9 cellular contexts compared by ENCODE assay signal in genomic region chr10:101013365-101013825, GRCh38. TPM values are rescaled to one million over a fixed set of nuclear protein-coding genes. Genes with fewer than 3 reads are reported as not detected.
DNase-seq lines count a peak whose midpoint lies in the region; ATAC-seq, FAIRE-seq and TF ChIP-seq lines count a peak whose summit lies in the region.
"Had no signal": no experiment of that assay in that cellular context is flagged by ENCODE, and none has a peak within 500 bp of the region (broad histone marks: within the 10 kb centered on the region; RNA-seq: fewer than 3 reads in every experiment).

No MANE protein-coding gene starts in this region.

- peak overlapping the region; percentile 35 for H3K27ac ChIP-seq in astrocyte (ENCODE audit: low read depth, low read length)
- H3K27ac ChIP-seq in lower lobe of right lung, result peak overlapping the region; percentile 33
- H3K27ac ChIP-seq in tibial artery, result peak overlapping the region; percentile 20 to 60

- H3K27me3 Mint-ChIP-seq in activated T-cell treated with anti-CD3 and anti-CD28 coated beads, Interleukin-2, amount 50 U/mL, for 24 hours, result peaks cover 36% of the 10 kb centered on the region
- peaks cover 12% of the 10 kb centered on the region for H3K27me3 Mint-ChIP-seq in astrocyte (ENCODE audit: low read depth, unreplicated experiment)

- no peaks in the 10 kb centered on the region for H3K9me3 ChIP-seq in astrocyte (ENCODE audit: insufficient read depth, low read depth, low read length)
- no peaks in the 10 kb centered on the region for H3K9me3 ChIP-seq in lower lobe of right lung
- no peaks in the 10 kb centered on the region for H3K9me3 ChIP-seq in tibial artery
- H3K9me3 ChIP-seq: body of pancreas had no signal

- intact Hi-C loops in lower lobe of right lung (cut with DNase I) (no loop called here), tibial artery (cut with DNase I; ENCODE audit: low total_unique reads) (no loop called here)

- H3K36me3 Mint-ChIP-seq in activated T-cell treated with anti-CD3 and anti-CD28 coated beads, Interleukin-2, amount 50 U/mL, for 24 hours (ENCODE audit: low read depth), result no peaks in the 10 kb centered on the region
- no peaks in the 10 kb centered on the region for H3K36me3 Mint-ChIP-seq in astrocyte (ENCODE audit: low read depth, unreplicated experiment)

- H3K27ac Mint-ChIP-seq in activated T-cell treated with anti-CD3 and anti-CD28 coated beads, Interleukin-2, amount 50 U/mL, for 24 hours, result peak overlapping the region; percentile 31
- H3K27ac Mint-ChIP-seq in astrocyte (ENCODE audit: unreplicated experiment), result peak overlapping the region; percentile 35

- no peaks in the 10 kb centered on the region for H3K79me2 ChIP-seq in astrocyte (ENCODE audit: insufficient read depth, low read length)

- H4K20me1 ChIP-seq in astrocyte (ENCODE audit: insufficient read depth, low read length), result peaks cover 2% of the 10 kb centered on the region

- peaks cover 30% of the 10 kb centered on the region for H3K4me1 Mint-ChIP-seq in activated T-cell treated with anti-CD3 and anti-CD28 coated beads, Interleukin-2, amount 50 U/mL, for 24 hours (ENCODE audit: low read depth)
- H3K4me1 Mint-ChIP-seq in astrocyte (ENCODE audit: low read depth, unreplicated experiment), result peaks cover 21% of the 10 kb centered on the region

- H3K4me1 ChIP-seq in astrocyte (ENCODE audit: insufficient read depth, low read length), result peaks cover 38% of the 10 kb centered on the region
- H3K4me1 ChIP-seq in lower lobe of right lung, result peaks cover 29% of the 10 kb centered on the region
- peaks cover 0 to 20% (median 15%) of the 10 kb centered on the region in 4 donors for H3K4me1 ChIP-seq in tibial artery

- TF ChIP-seq CTCF in astrocyte (IDR thresholded peaks at IDR 0.05; ENCODE audit: insufficient read depth, low read depth, low read length) (no peak), lower lobe of right lung (IDR thresholded peaks at IDR 0.05) (no peak), tibial artery (IDR thresholded peaks at IDR 0.05) (no peak)

- no peak overlapping the region for H2AFZ ChIP-seq in astrocyte (ENCODE audit: low read depth, low read length)

- DNase-seq in activated T-cell treated with anti-CD3 and anti-CD28 coated beads, Interleukin-2, amount 50 U/mL, for 24 hours, result no peak
- no peak for DNase-seq in activated T-cell treated with anti-CD3 and anti-CD28 coated beads, Interleukin-2, amount 50 U/mL, for 1 hour
- DNase-seq in astrocyte (ENCODE audit: low read depth), result no peak
- no peak for DNase-seq in lower lobe of right lung
- no peak for DNase-seq in tibial artery
- DNase-seq in NCI-H748 treated with DMSO at 0.1 percent for 48 hours (lab: John Stamatoyannopoulos, UW), result no peak

- H3K36me3 ChIP-seq in astrocyte (ENCODE audit: insufficient read depth, low read length) (no peaks in the 10 kb centered on the region), lower lobe of right lung (no peaks in the 10 kb centered on the region), tibial artery (no peaks in the 10 kb centered on the region)

- H3K27me3 ChIP-seq in astrocyte (ENCODE audit: insufficient read depth, low read length) (no peaks in the 10 kb centered on the region), lower lobe of right lung (ENCODE audit: low read depth) (peaks cover 20% of the 10 kb centered on the region), tibial artery (peaks cover 0 to 25% of the 10 kb centered on the region in 2 donors)
- H3K27me3 ChIP-seq: body of pancreas had no signal

- H3K4me2 ChIP-seq in astrocyte (ENCODE audit: low read length), result peak overlapping the region; percentile 51

- H3K9me3 Mint-ChIP-seq in activated T-cell treated with anti-CD3 and anti-CD28 coated beads, Interleukin-2, amount 50 U/mL, for 24 hours, result no peaks in the 10 kb centered on the region
- no peaks in the 10 kb centered on the region for H3K9me3 Mint-ChIP-seq in astrocyte (ENCODE audit: unreplicated experiment)

- H3K9ac ChIP-seq in astrocyte (ENCODE audit: low read length), result peak overlapping the region; percentile 42

- no peak overlapping the region for H3K4me3 Mint-ChIP-seq in activated T-cell treated with anti-CD3 and anti-CD28 coated beads, Interleukin-2, amount 50 U/mL, for 24 hours
- peak overlapping the region; percentile 30 for H3K4me3 Mint-ChIP-seq in astrocyte (ENCODE audit: unreplicated experiment)

- no peak overlapping the region for H3K4me3 ChIP-seq in astrocyte (ENCODE audit: insufficient read depth, low read depth, low read length)
- no peak overlapping the region for H3K4me3 ChIP-seq in lower lobe of right lung
- no peak overlapping the region for H3K4me3 ChIP-seq in tibial artery
- H3K4me3 ChIP-seq: body of pancreas had no signal

- peak; percentile 5 for FAIRE-seq in astrocyte (lab: Jason Lieb, UNC)

- ATAC-seq in lower lobe of right lung (no peak), HG02798 (IDR thresholded peaks at IDR 0.05; ENCODE audit: poor library complexity, unreplicated experiment) (no peak), GM18873 (IDR thresholded peaks at IDR 0.05; ENCODE audit: low FRiP score, unreplicated experiment) (no peak)

RNA-seq across cellular contexts. Expression of gene LZTS2, which starts 13.8 kb away (rescaled TPM):
- 69.9 and 73.9 TPM in 2 replicates for total RNA-seq in astrocyte
- 52.6 TPM for total RNA-seq in lower lobe of right lung

RNA-seq across cellular contexts. Expression of gene PDZD7, which starts 17.5 kb away (rescaled TPM):
- total RNA-seq in astrocyte (2.2 and 4.5 TPM in 2 replicates), lower lobe of right lung (1.6 TPM)

RNA-seq across cellular contexts. Expression of gene SFXN3, which starts 17.6 kb away (rescaled TPM):
- 59.2 and 68.3 TPM in 2 replicates for total RNA-seq in astrocyte
- total RNA-seq in lower lobe of right lung, result 57.8 TPM

RNA-seq across cellular contexts. Expression of gene TWNK, which starts 26.1 kb away (rescaled TPM):
- total RNA-seq in astrocyte, result 12.9 TPM in 2 replicates
- 5.8 TPM for total RNA-seq in lower lobe of right lung

RNA-seq across cellular contexts. Expression of gene MRPL43, which starts 26.1 kb away (rescaled TPM):
- total RNA-seq in astrocyte (61.3 and 75.1 TPM in 2 replicates), lower lobe of right lung (59.7 TPM)
